In the genomic region with DNA sequence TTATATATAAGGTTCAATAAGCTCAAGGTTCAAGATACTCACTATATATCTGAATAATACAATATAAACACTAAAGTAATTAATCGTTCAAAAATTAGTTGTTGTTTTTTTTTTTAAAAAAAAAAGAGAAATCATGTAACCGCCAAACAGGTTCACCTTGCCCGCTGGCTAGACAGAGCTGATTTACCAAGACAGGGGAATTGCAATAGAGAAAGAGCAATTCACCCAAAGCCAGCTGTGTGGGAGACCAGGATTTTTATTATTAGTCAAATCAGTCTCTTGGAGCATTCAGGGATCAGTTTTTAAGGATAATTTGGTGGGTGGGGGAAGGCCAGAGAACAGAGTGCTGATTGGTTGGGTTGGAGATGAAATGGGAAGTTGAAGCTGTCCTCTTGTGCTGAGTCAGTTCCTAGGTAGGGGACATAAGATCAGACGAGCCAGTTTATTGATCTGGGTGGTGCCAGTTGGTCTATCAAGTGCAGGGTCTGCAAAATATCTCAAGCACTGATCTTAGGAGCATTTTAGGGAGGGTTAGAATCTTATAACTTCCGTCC, we compare ENCODE assay signal across 29 cellular contexts. TPM values are rescaled to one million over a fixed set of nuclear protein-coding genes. Genes with fewer than 3 reads are reported as not detected.
DNase-seq lines count a peak whose midpoint lies in the region; ATAC-seq, FAIRE-seq and TF ChIP-seq lines count a peak whose summit lies in the region.
"Had no signal": no experiment of that assay in that cellular context is flagged by ENCODE, and none has a peak within 500 bp of the region (broad histone marks: within the 10 kb centered on the region; RNA-seq: fewer than 3 reads in every experiment).

No MANE protein-coding gene starts in this region.

- H3K27ac Mint-ChIP-seq in WTC11 (peak overlapping the region; percentile 15; the same call in 1 of the 2 replicates), neural crest cell (ENCODE audit: unreplicated experiment) (peak overlapping the region; percentile 62)

- CTCF ChIA-PET in WTC11 (lab: Charles Lee) = interaction anchor here (0.8 to 1.4 kb wide), 5 partner anchors 14 to 605 kb away, joined by 3 to 4 read pairs (median 4); no protein-coding TSS in a partner anchor

- FAIRE-seq in frontal cortex (lab: Jason Lieb, UNC) = peak; percentile 45
- FAIRE-seq: A549, GM12892 had no signal

- DNase-seq in H7 (peak; percentile 31), WTC11 (ENCODE audit: low spot score) (no peak), frontal cortex (ENCODE audit: low spot score in 2 of 2) (no peak), neural crest cell (ENCODE audit: low read depth, low spot score) (no peak), NCI-H1694 (lab: John Stamatoyannopoulos, UW) (no peak), aorta (no peak), prostate gland (ENCODE audit: low spot score) (no peak)
- DNase-seq: AML-193; C1 segment of cervical spinal cord; CD4-positive, alpha-beta memory T cell; DMS 273 treated with DMSO at 0.1 percent for 48 hours; DMS79 treated with DMSO at 0.1 percent for 48 hours; KBM-7; MG63; NCI-H1105 treated with DMSO at 0.1 percent for 48 hours; NCI-H146; NCI-H2029; NCI-H446; NCI-H526; NCI-H82; NK-92 treated with Interleukin-12 subunit alpha and Interleukin-12 subunit beta, amount 100 ng/mL, for 24 hours; PC-3; SJCRH30 had no signal

- no peak for TF ChIP-seq POLR2A in prostate gland (IDR thresholded peaks at IDR 0.05)

- H3K27ac ChIP-seq in aorta (ENCODE audit: low read depth in 1 of 2, low read length in 2 of 2) = no peak overlapping the region
- no peak overlapping the region for H3K27ac ChIP-seq in prostate gland
- H3K27ac ChIP-seq: A549, SJCRH30 had no signal

- 77 to 96% methylated on average over 4 to 5 of the region's 5 CpGs for WGBS in aorta, 2 donors
- 87% methylated on average over 4 of the region's 5 CpGs for WGBS in prostate gland

- H3K4me3 Mint-ChIP-seq in WTC11 = no peak overlapping the region
- H3K4me3 Mint-ChIP-seq in neural crest cell = peak overlapping the region; percentile 68
- H3K4me3 Mint-ChIP-seq: CD4-positive, alpha-beta memory T cell had no signal

- H3K36me3 ChIP-seq in H7 (replicated peaks; ENCODE audit: control insufficient read depth, insufficient read depth, low read length) (peaks cover 4% of the 10 kb centered on the region), aorta (ENCODE audit: control insufficient read depth in 1 of 2, insufficient read depth in 2 of 2, low read length in 1 of 2) (no peaks in the 10 kb centered on the region), prostate gland (no peaks in the 10 kb centered on the region)

- no peak overlapping the region for H3K4me3 ChIP-seq in H7 (ENCODE audit: insufficient read depth, low read depth, low read length)
- no peak overlapping the region for H3K4me3 ChIP-seq in aorta (ENCODE audit: low read length in 2 of 2)
- H3K4me3 ChIP-seq in prostate gland = no peak overlapping the region
- H3K4me3 ChIP-seq: A549, MG63, SJCRH30 had no signal

- H3K9me3 Mint-ChIP-seq in WTC11 = 0 out of 2 replicates have a peak, but pooled peaks cover 4% of the 10 kb centered on the region
- no peaks in the 10 kb centered on the region for H3K9me3 Mint-ChIP-seq in neural crest cell

- H3K4me1 ChIP-seq in aorta (ENCODE audit: control insufficient read depth in 1 of 2, insufficient read depth in 2 of 2, low read length in 2 of 2) (no peaks in the 10 kb centered on the region), prostate gland (replicated peaks) (no peaks in the 10 kb centered on the region)
- H3K4me1 ChIP-seq: A549 had no signal

- peak; percentile 69 for ATAC-seq in WTC11
- no peak for ATAC-seq in HG02642 (IDR thresholded peaks at IDR 0.05; ENCODE audit: poor library complexity, unreplicated experiment)
- no peak for ATAC-seq in aorta (ENCODE audit: low FRiP score)
- ATAC-seq: A549, PC-3, SK-N-SH treated with all-trans-retinoic acid at 6 μM for 48 hours had no signal

- peaks cover 22% of the 10 kb centered on the region for H3K4me1 Mint-ChIP-seq in WTC11
- peaks cover 24% of the 10 kb centered on the region for H3K4me1 Mint-ChIP-seq in neural crest cell

- H3K27me3 Mint-ChIP-seq in WTC11 (ENCODE audit: low read depth) (no peaks in the 10 kb centered on the region), neural crest cell (ENCODE audit: low read depth) (no peaks in the 10 kb centered on the region)
- H3K27me3 Mint-ChIP-seq: CD4-positive, alpha-beta memory T cell had no signal

- H3K9me3 ChIP-seq in aorta (ENCODE audit: control insufficient read depth, low read length) = no peaks in the 10 kb centered on the region
- no peaks in the 10 kb centered on the region for H3K9me3 ChIP-seq in prostate gland
- H3K9me3 ChIP-seq: A549, MG63, SJCRH30 had no signal

- H3K36me3 Mint-ChIP-seq in WTC11 = peaks cover 39% of the 10 kb centered on the region
- H3K36me3 Mint-ChIP-seq in neural crest cell (ENCODE audit: low read depth) = peaks cover 23% of the 10 kb centered on the region

- POLR2A ChIA-PET in WTC11 (lab: Charles Lee) = interaction anchor here (0.7 kb wide), 1 partner anchor 551 kb away, joined by 3 read pairs; no protein-coding TSS in a partner anchor

- TF ChIP-seq CTCF in WTC11 (IDR thresholded peaks at IDR 0.05) = no peak
- TF ChIP-seq CTCF in neural crest cell (conservative IDR thresholded peaks at IDR 0.05) = no peak
- TF ChIP-seq CTCF in prostate gland (IDR thresholded peaks at IDR 0.05) = no peak

- intact Hi-C loops in aorta (cut with DNase I) (no loop called here), prostate gland (cut with DNase I) (no loop called here)

- H3K27me3 ChIP-seq in H7 (ENCODE audit: control insufficient read depth, insufficient read depth, low read length) (no peaks in the 10 kb centered on the region), aorta (ENCODE audit: control insufficient read depth in 1 of 2, insufficient read depth in 2 of 2, low read length in 1 of 2) (no peaks in the 10 kb centered on the region), prostate gland (replicated peaks; ENCODE audit: insufficient read depth) (no peaks in the 10 kb centered on the region)
- H3K27me3 ChIP-seq: MG63, SJCRH30 had no signal

TF ChIP-seq in WTC11, 78 proteins besides CTCF, POLR2A, EP300 and RAD21 (continues in another document):
- TF ChIP-seq, protein P1, sequence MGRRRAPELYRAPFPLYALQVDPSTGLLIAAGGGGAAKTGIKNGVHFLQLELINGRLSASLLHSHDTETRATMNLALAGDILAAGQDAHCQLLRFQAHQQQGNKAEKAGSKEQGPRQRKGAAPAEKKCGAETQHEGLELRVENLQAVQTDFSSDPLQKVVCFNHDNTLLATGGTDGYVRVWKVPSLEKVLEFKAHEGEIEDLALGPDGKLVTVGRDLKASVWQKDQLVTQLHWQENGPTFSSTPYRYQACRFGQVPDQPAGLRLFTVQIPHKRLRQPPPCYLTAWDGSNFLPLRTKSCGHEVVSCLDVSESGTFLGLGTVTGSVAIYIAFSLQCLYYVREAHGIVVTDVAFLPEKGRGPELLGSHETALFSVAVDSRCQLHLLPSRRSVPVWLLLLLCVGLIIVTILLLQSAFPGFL (CRISPR knock-in tag; IDR thresholded peaks at IDR 0.05; ENCODE audit: borderline replicate concordance) = no peak
- TF ChIP-seq NFATC4 (CRISPR knock-in tag; IDR thresholded peaks at IDR 0.05) (no peak), CREM (CRISPR knock-in tag; IDR thresholded peaks at IDR 0.05) (no peak), IRF2 (CRISPR knock-in tag; IDR thresholded peaks at IDR 0.05; ENCODE audit: borderline replicate concordance, low read depth) (no peak), ELF4 (CRISPR knock-in tag; IDR thresholded peaks at IDR 0.05; ENCODE audit: low read depth) (no peak), RELA (CRISPR knock-in tag; IDR thresholded peaks at IDR 0.05; ENCODE audit: borderline replicate concordance) (no peak)
- TF ChIP-seq, protein P2, sequence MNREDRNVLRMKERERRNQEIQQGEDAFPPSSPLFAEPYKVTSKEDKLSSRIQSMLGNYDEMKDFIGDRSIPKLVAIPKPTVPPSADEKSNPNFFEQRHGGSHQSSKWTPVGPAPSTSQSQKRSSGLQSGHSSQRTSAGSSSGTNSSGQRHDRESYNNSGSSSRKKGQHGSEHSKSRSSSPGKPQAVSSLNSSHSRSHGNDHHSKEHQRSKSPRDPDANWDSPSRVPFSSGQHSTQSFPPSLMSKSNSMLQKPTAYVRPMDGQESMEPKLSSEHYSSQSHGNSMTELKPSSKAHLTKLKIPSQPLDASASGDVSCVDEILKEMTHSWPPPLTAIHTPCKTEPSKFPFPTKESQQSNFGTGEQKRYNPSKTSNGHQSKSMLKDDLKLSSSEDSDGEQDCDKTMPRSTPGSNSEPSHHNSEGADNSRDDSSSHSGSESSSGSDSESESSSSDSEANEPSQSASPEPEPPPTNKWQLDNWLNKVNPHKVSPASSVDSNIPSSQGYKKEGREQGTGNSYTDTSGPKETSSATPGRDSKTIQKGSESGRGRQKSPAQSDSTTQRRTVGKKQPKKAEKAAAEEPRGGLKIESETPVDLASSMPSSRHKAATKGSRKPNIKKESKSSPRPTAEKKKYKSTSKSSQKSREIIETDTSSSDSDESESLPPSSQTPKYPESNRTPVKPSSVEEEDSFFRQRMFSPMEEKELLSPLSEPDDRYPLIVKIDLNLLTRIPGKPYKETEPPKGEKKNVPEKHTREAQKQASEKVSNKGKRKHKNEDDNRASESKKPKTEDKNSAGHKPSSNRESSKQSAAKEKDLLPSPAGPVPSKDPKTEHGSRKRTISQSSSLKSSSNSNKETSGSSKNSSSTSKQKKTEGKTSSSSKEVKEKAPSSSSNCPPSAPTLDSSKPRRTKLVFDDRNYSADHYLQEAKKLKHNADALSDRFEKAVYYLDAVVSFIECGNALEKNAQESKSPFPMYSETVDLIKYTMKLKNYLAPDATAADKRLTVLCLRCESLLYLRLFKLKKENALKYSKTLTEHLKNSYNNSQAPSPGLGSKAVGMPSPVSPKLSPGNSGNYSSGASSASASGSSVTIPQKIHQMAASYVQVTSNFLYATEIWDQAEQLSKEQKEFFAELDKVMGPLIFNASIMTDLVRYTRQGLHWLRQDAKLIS (CRISPR knock-in tag; IDR thresholded peaks at IDR 0.05; ENCODE audit: borderline replicate concordance) = no peak

RNA-seq across cellular contexts. Expression of a gene that starts 7.9 kb away (rescaled TPM):
- total RNA-seq in H7 (2014; rRNA removed; shearing (Covaris generic)) = 111 and 149 TPM in 2 replicates
- total RNA-seq in WTC11 (2021) (74.6 to 80.7 TPM (median 76.2 TPM) in 3 replicates), frontal cortex (127 TPM), neural crest cell (82.4 and 85.2 TPM in 2 replicates), aorta (10 to 100 TPM; 61.4 to 84.9 TPM), prostate gland (100 to 1,000 TPM in 1 of 2 donors, 10 to 100 TPM in 1; 91.0 to 135 TPM)
- polyA plus RNA-seq in aorta = 100 to 1,000 TPM; 175 to 337 TPM

RNA-seq across cellular contexts. Expression of a gene that starts 12.8 kb away (rescaled TPM):
- total RNA-seq in H7 (2014; rRNA removed; shearing (Covaris generic)) = not detected in 2 replicates
- 0.28 to 0.41 TPM (median 0.39 TPM) in 3 replicates for total RNA-seq in WTC11 (2021)
- not detected for total RNA-seq in frontal cortex
- 0.20 and 0.56 TPM in 2 replicates for total RNA-seq in neural crest cell
- total RNA-seq in aorta = 1 to 10 TPM; 3.1 to 7.8 TPM
- polyA plus RNA-seq in aorta = under 1 TPM in 1 of 2 donors, not detected in 1; 0.26 TPM
- 1 to 10 TPM in 1 of 2 donors, under 1 TPM in 1; 0.55 to 1.9 TPM for total RNA-seq in prostate gland
- total RNA-seq: H4, HT1080, SJCRH30 had no signal
- polyA plus RNA-seq: CD4-positive, alpha-beta memory T cell had no signal

RNA-seq across cellular contexts. Expression of a gene that starts 23.4 kb away (rescaled TPM):
- total RNA-seq in H7 (2014; rRNA removed; shearing (Covaris generic)) = 0.48 TPM in 1 of 2 replicates, not detected in the other
- total RNA-seq in WTC11 (2021) = 0.79 TPM in 1 of 3 replicates, not detected in the others
- 2.4 TPM for total RNA-seq in frontal cortex
- total RNA-seq in neural crest cell = 1.5 and 2.0 TPM in 2 replicates
- total RNA-seq in aorta = 1 to 10 TPM; 1.3 to 2.5 TPM
- 1 to 10 TPM; 1.2 to 3.1 TPM for polyA plus RNA-seq in aorta
- total RNA-seq in prostate gland = 1 to 10 TPM; 2.4 to 6.5 TPM
- total RNA-seq: H4, HT1080 had no signal
